In the genomic region with DNA sequence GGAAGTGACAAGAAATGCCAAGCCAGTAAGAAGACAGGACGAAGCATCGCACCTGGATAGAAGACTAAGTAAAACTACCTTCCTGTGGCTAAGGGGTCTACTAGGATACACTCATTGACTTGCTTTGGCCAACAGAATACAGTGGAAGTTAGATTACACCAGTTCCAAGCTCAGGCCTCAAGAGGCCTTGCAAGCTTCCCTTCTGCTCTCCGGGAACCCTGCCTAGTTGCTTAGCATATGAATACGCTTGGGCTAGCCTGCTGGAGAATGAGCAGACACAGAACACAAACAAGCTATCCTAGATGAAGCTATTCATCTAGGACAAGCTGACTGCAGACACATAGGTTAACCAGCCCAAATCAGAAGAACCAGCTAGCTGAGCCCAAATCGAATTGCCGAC, we compare ENCODE assay signal across 30 cellular contexts.
A peak's percentile ranks its signal among the peaks of the same experiment; 100 is the strongest.
DNase-seq lines count a peak whose midpoint lies in the region; ATAC-seq and TF ChIP-seq lines count a peak whose summit lies in the region.
"Had no signal": no experiment of that assay in that cellular context is flagged by ENCODE, and none has a peak within 500 bp of the region (broad histone marks: within the 10 kb centered on the region; RNA-seq: fewer than 3 reads in every experiment).

No MANE protein-coding gene starts in this region.

- H3K27ac ChIP-seq in iPS-20b (ENCODE audit: low read length) = no peak overlapping the region
- H3K27ac ChIP-seq: cardiac muscle cell, coronary artery, HL-60, neutrophil, right lobe of liver, tibial artery had no signal

- H3K4me3 ChIP-seq in H7 (ENCODE audit: insufficient read depth, low read depth, low read length) (no peak overlapping the region), iPS-20b (ENCODE audit: low read length) (peak overlapping the region; percentile 29; the same call in 1 of the 2 replicates)
- H3K4me3 ChIP-seq: cardiac muscle cell, coronary artery, right lobe of liver, tibial artery had no signal

- H3K36me3 Mint-ChIP-seq in brain (no peaks in the 10 kb centered on the region), glutamatergic neuron (ENCODE audit: unreplicated experiment) (peaks cover 9% of the 10 kb centered on the region)
- H3K36me3 Mint-ChIP-seq: immature natural killer cell had no signal

- no peak overlapping the region for H3K9ac ChIP-seq in iPS-20b (ENCODE audit: low read depth, low read length)

- H3K27ac Mint-ChIP-seq in brain = peak overlapping the region in 3 of 5 experiments; percentile 13 to 82 (median 81)
- no peak overlapping the region for H3K27ac Mint-ChIP-seq in glutamatergic neuron (ENCODE audit: unreplicated experiment)
- H3K27ac Mint-ChIP-seq: activated CD8-positive, alpha-beta memory T cell treated with anti-CD3 and anti-CD28 coated beads, Interleukin-2, amount 10 ng/mL, durations not matched to agents 7 days and 5 days; activated naive CD8-positive, alpha-beta T cell treated with anti-CD3 and anti-CD28 coated beads, Interleukin-2, amount 10 ng/mL, durations not matched to agents 7 days and 5 days; CD8-positive, alpha-beta memory T cell; immature natural killer cell; T-helper 17 cell had no signal

- DNase-seq in H7 (peak; percentile 67), putamen (ENCODE audit: low spot score) (peak; percentile 47), glutamatergic neuron (no peak), NCI-H446 (lab: John Stamatoyannopoulos, UW) (no peak)
- DNase-seq: activated CD4-positive, alpha-beta T cell treated with anti-CD3 and anti-CD28 coated beads, Interleukin-2, amount 50 U/mL, for 4 hours; activated CD8-positive, alpha-beta memory T cell treated with anti-CD3 and anti-CD28 coated beads, Interleukin-2, amount 10 ng/mL, durations not matched to agents 7 days and 5 days; activated gamma-delta T cell; activated naive CD8-positive, alpha-beta T cell treated with anti-CD3 and anti-CD28 coated beads, Interleukin-2, amount 10 ng/mL, durations not matched to agents 7 days and 5 days; activated T-cell treated with anti-CD3 and anti-CD28 coated beads, Interleukin-2, amount 50 U/mL, for 4 hours; aorta; CD8-positive, alpha-beta memory T cell; DMS153; immature natural killer cell; Karpas-422; left cardiac atrium; NCI-H1930; NCI-H526; right lobe of liver; SHP77; T-helper 17 cell had no signal

- H3K9me3 Mint-ChIP-seq in brain = peaks cover 0 to 3% (median 0%) of the 10 kb centered on the region in 5 experiments
- peaks cover 3% of the 10 kb centered on the region for H3K9me3 Mint-ChIP-seq in glutamatergic neuron (ENCODE audit: unreplicated experiment)
- H3K9me3 Mint-ChIP-seq: activated T-cell treated with anti-CD3 and anti-CD28 coated beads, Interleukin-2, amount 50 U/mL, for 4 hours; CD8-positive, alpha-beta memory T cell had no signal

- no peak for ATAC-seq in HG02571 (IDR thresholded peaks at IDR 0.05; ENCODE audit: unreplicated experiment)
- ATAC-seq: activated CD4-positive, CD25-positive, alpha-beta regulatory T cell treated with anti-CD3 and anti-CD28 coated beads, Interleukin-2, amount 50 U/mL, for 24 hours; activated CD8-positive, alpha-beta memory T cell treated with anti-CD3 and anti-CD28 coated beads, Interleukin-2, amount 10 ng/mL, durations not matched to agents 7 days and 5 days; activated T-cell treated with anti-CD3 and anti-CD28 coated beads, Interleukin-2, amount 50 U/mL, for 4 hours; HepG2; left cardiac atrium; right lobe of liver; T-helper 17 cell had no signal

- H3K4me1 ChIP-seq in iPS-20b (ENCODE audit: insufficient read depth, low read length) = peaks cover 10% of the 10 kb centered on the region; the same call in 1 of the 2 replicates
- H3K4me1 ChIP-seq: right lobe of liver had no signal

- no peak for TF ChIP-seq CTCF in brain (conservative IDR thresholded peaks at IDR 0.05)
- TF ChIP-seq CTCF in glutamatergic neuron (IDR thresholded peaks at IDR 0.05; ENCODE audit: partially characterized antibody, unreplicated experiment) = no peak

- H3K4me1 Mint-ChIP-seq in brain = peaks cover 34% of the 10 kb centered on the region
- H3K4me1 Mint-ChIP-seq in glutamatergic neuron (ENCODE audit: low read depth, unreplicated experiment) = peaks cover 13% of the 10 kb centered on the region
- H3K4me1 Mint-ChIP-seq: T-helper 17 cell had no signal

- no peak overlapping the region for H3K4me3 Mint-ChIP-seq in brain
- no peak overlapping the region for H3K4me3 Mint-ChIP-seq in glutamatergic neuron (ENCODE audit: unreplicated experiment)
- H3K4me3 Mint-ChIP-seq: activated CD8-positive, alpha-beta memory T cell treated with anti-CD3 and anti-CD28 coated beads, Interleukin-2, amount 10 ng/mL, durations not matched to agents 7 days and 5 days; activated naive CD8-positive, alpha-beta T cell treated with anti-CD3 and anti-CD28 coated beads, Interleukin-2, amount 10 ng/mL, durations not matched to agents 7 days and 5 days; activated T-cell treated with anti-CD3 and anti-CD28 coated beads, Interleukin-2, amount 50 U/mL, for 4 hours; CD8-positive, alpha-beta memory T cell; immature natural killer cell; T-helper 17 cell had no signal

- H3K9me3 ChIP-seq in iPS-20b (ENCODE audit: insufficient read depth, low read depth, low read length) = no peaks in the 10 kb centered on the region
- H3K9me3 ChIP-seq: neutrophil, right lobe of liver, tibial artery had no signal

- no peaks in the 10 kb centered on the region for H3K36me3 ChIP-seq in H7 (replicated peaks; ENCODE audit: control insufficient read depth, insufficient read depth, low read length)
- no peaks in the 10 kb centered on the region for H3K36me3 ChIP-seq in iPS-20b (ENCODE audit: insufficient read depth, low read depth, low read length)
- H3K36me3 ChIP-seq: cardiac muscle cell, neutrophil, right lobe of liver, tibial artery had no signal

- H3K27me3 ChIP-seq in H7 (ENCODE audit: control insufficient read depth, insufficient read depth, low read length) (peaks cover 3% of the 10 kb centered on the region; the same call in 1 of the 2 replicates), iPS-20b (ENCODE audit: insufficient read depth, low read length) (peaks cover 3% of the 10 kb centered on the region)
- H3K27me3 ChIP-seq: cardiac muscle cell, neutrophil, right lobe of liver, tibial artery had no signal

- no peaks in the 10 kb centered on the region for H3K27me3 Mint-ChIP-seq in brain
- H3K27me3 Mint-ChIP-seq in glutamatergic neuron (ENCODE audit: unreplicated experiment) = peaks cover 2% of the 10 kb centered on the region

Comparison
In these comparisons a context has a peak if more than half of its experiments do, and no peak if none do; other contexts are left out.
1. DNase-seq: peak in H7 (single experiment) and putamen (single experiment); none in glutamatergic neuron (single experiment) and NCI-H446 (0 of 2).